In genomic region chr2:121596221-121597080, GRCh38 we compare ENCODE assay signal across 8 cellular contexts. TPM values are rescaled to one million over a fixed set of nuclear protein-coding genes. Genes with fewer than 3 reads are reported as not detected.
DNase-seq lines count a peak whose midpoint lies in the region; ATAC-seq and TF ChIP-seq lines count a peak whose summit lies in the region.

No MANE protein-coding gene starts in this region.

- TSS peak; percentile 51 for BruUV-seq in Calu3 (replicated peaks; lab: Mats Ljungman, UMichigan)

- H3K27ac Mint-ChIP-seq in Calu3 (ENCODE audit: unreplicated experiment), result peak overlapping the region; percentile 60

- H3K4me1 Mint-ChIP-seq in Calu3 (ENCODE audit: low read depth, unreplicated experiment), result peaks cover 40% of the 10 kb centered on the region

- ATAC-seq in GM18868 (IDR thresholded peaks at IDR 0.05; ENCODE audit: unreplicated experiment) (peak; percentile 66), HG03025 (IDR thresholded peaks at IDR 0.05; ENCODE audit: low FRiP score, unreplicated experiment) (peak; percentile 58), Right ventricle myocardium superior (ENCODE audit: poor library complexity) (peak; percentile 78)

- peaks cover 4% of the 10 kb centered on the region for H3K36me3 Mint-ChIP-seq in Calu3 (ENCODE audit: insufficient read depth, unreplicated experiment)

- no peaks in the 10 kb centered on the region for H3K9me3 Mint-ChIP-seq in Calu3 (ENCODE audit: low read depth, unreplicated experiment)

- intact Hi-C loops in Calu3 (cut with micrococcal nuclease; ENCODE audit: unreplicated experiment), result loop anchor here (1.0 to 5.0 kb wide), 4 partner anchors 52 to 122 kb away; partner anchors contain the start of genes CLASP1 and RNU4ATAC
- intact Hi-C loops in Right ventricle myocardium superior (cut with DNase I), result loop anchor here (5.0 kb wide), 2 partner anchors 51 to 54 kb away; partner anchors contain the start of gene CLASP1

- TF ChIP-seq CTCF in Calu3 (IDR thresholded peaks at IDR 0.05; ENCODE audit: unreplicated experiment), result peak; percentile 65

- peak overlapping the region; percentile 63 for H3K4me3 Mint-ChIP-seq in Calu3 (ENCODE audit: low read depth, unreplicated experiment)

- CTCF ChIA-PET in Calu3 (lab: Charles Lee), result interaction anchor here (0.7 to 1.5 kb wide), 3 partner anchors 8 to 66 kb away, joined by 3 to 4 read pairs (median 4); partner anchors contain the start of gene RNU4ATAC

- H3K27me3 Mint-ChIP-seq in Calu3 (ENCODE audit: unreplicated experiment), result no peaks in the 10 kb centered on the region

- peak; percentile 40 for DNase-seq in Calu3
- DNase-seq in NCI-H2196 (lab: John Stamatoyannopoulos, UW; ENCODE audit: unreplicated experiment), result peak; percentile 52
- DNase-seq in activated naive CD4-positive, alpha-beta T cell treated with anti-CD3 and anti-CD28 coated beads, Interleukin-2, amount 50 U/mL, for 16 hours, result peak; percentile 50
- peak; percentile 51 for DNase-seq in Right ventricle myocardium superior
- DNase-seq in renal cortical epithelial cell (ENCODE audit: low read depth), result peak; percentile 80
- no peak for DNase-seq in stimulated activated CD4-positive, alpha-beta T cell treated with anti-CD3 and anti-CD28 coated beads, Interleukin-1b, Interleukin-23, amount 100 ng/mL, for 48 hours

RNA-seq across cellular contexts. Expression of gene CLASP1, which starts 52.8 kb away (rescaled TPM):
- total RNA-seq in Calu3 (2022) (54.3 and 59.7 TPM in 2 replicates), Right ventricle myocardium superior (58.3 TPM), renal cortical epithelial cell (52.6 and 124 TPM in 2 replicates)
